17 cellular contexts compared by ENCODE assay signal in the genomic region with DNA sequence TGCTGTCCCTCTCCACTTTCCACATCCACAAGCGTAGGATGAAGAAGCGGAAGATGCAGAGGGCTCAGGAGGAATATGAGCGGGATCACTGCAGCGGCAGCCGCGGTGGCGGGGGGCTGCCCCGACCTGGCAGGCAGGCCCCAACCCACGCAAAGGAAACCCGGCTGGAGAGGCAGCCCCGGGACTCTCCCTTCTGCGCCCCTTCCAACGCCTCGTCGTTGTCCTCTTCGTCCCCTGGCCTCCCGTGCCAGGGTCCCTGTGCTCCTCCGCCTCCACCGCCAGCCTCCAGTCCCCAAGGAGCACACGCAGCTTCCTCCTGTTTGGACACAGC. TPM values are rescaled to one million over a fixed set of nuclear protein-coding genes. Genes with fewer than 3 reads are reported as not detected.
DNase-seq lines count a peak whose midpoint lies in the region; ATAC-seq and TF ChIP-seq lines count a peak whose summit lies in the region.
"Had no signal": no experiment of that assay in that cellular context is flagged by ENCODE, and none has a peak within 500 bp of the region (broad histone marks: within the 10 kb centered on the region; RNA-seq: fewer than 3 reads in every experiment).

No MANE protein-coding gene starts in this region.

- TF ChIP-seq CTCF in brain (conservative IDR thresholded peaks at IDR 0.05) (no peak), smooth muscle cell (IDR thresholded peaks at IDR 0.05; ENCODE audit: borderline replicate concordance, insufficient read depth, poor library complexity, severe bottlenecking) (no peak), right lobe of liver (IDR thresholded peaks at IDR 0.05) (no peak), BE2C (IDR thresholded peaks at IDR 0.05; ENCODE audit: low read depth, low read length) (no peak)

- H3K9me3 Mint-ChIP-seq in brain = peaks cover 0 to 12% (median 0%) of the 10 kb centered on the region in 5 experiments
- H3K9me3 Mint-ChIP-seq: activated CD4-positive, alpha-beta memory T cell treated with anti-CD3 and anti-CD28 coated beads, Interleukin-2, amount 10 ng/mL, durations not matched to agents 7 days and 5 days had no signal

- no peak for ATAC-seq in right lobe of liver
- ATAC-seq: natural killer cell; stimulated activated naive CD8-positive, alpha-beta T cell treated with anti-CD3 and anti-CD28 coated beads, Interleukin-15, Interleukin-2, amounts not matched to agents 100 U/mL and 50 U/mL, for 24 hours had no signal

- H3K4me2 ChIP-seq in smooth muscle cell = peak overlapping the region; percentile 94

- no peak overlapping the region for H3K9ac ChIP-seq in HUES6 (ENCODE audit: low read length)
- H3K9ac ChIP-seq in iPS-18a (ENCODE audit: low read length) = no peak overlapping the region
- no peak overlapping the region for H3K9ac ChIP-seq in smooth muscle cell (ENCODE audit: low read depth)

- H3K4me1 ChIP-seq in HUES6 (ENCODE audit: control insufficient read depth, insufficient read depth, low read length) (peaks cover 8% of the 10 kb centered on the region; the same call in 1 of the 2 replicates), iPS-18a (ENCODE audit: control insufficient read depth, low read depth, low read length) (no peaks in the 10 kb centered on the region), smooth muscle cell (ENCODE audit: low read depth) (peaks cover 7% of the 10 kb centered on the region), right lobe of liver (no peaks in the 10 kb centered on the region), BE2C (no peaks in the 10 kb centered on the region)
- H3K4me1 ChIP-seq: HAP-1 had no signal

- peak overlapping the region; percentile 83 to 94 (median 93) for H3K4me3 Mint-ChIP-seq in brain
- H3K4me3 Mint-ChIP-seq: activated CD4-positive, alpha-beta memory T cell treated with anti-CD3 and anti-CD28 coated beads, Interleukin-2, amount 10 ng/mL, durations not matched to agents 7 days and 5 days; natural killer cell had no signal

- H3K4me3 ChIP-seq in HUES6 (ENCODE audit: low read depth, low read length) = peak overlapping the region; percentile 63
- peak overlapping the region; percentile 51 for H3K4me3 ChIP-seq in iPS-18a (ENCODE audit: low read length)
- no peak overlapping the region for H3K4me3 ChIP-seq in smooth muscle cell
- no peak overlapping the region for H3K4me3 ChIP-seq in right lobe of liver
- H3K4me3 ChIP-seq in BE2C (ENCODE audit: low read depth, low read length) = no peak overlapping the region; the same call in 1 of the 2 replicates
- H3K4me3 ChIP-seq: HAP-1, left lung had no signal

- no peaks in the 10 kb centered on the region for H3K79me2 ChIP-seq in smooth muscle cell (ENCODE audit: low read depth)

- H3K27me3 Mint-ChIP-seq in brain = peaks cover 24% of the 10 kb centered on the region

- no peak overlapping the region for H3K27ac ChIP-seq in HUES6 (ENCODE audit: low read depth, low read length)
- no peak overlapping the region for H3K27ac ChIP-seq in iPS-18a (ENCODE audit: low read length)
- H3K27ac ChIP-seq in smooth muscle cell (ENCODE audit: low read depth) = no peak overlapping the region
- no peak overlapping the region for H3K27ac ChIP-seq in right lobe of liver
- H3K27ac ChIP-seq: left lung, sigmoid colon had no signal

- peaks cover 57% of the 10 kb centered on the region for H3K27me3 ChIP-seq in HUES6 (ENCODE audit: control insufficient read depth, insufficient read depth, low read length)
- peaks cover 48% of the 10 kb centered on the region for H3K27me3 ChIP-seq in iPS-18a (ENCODE audit: control insufficient read depth, insufficient read depth, low read length)
- H3K27me3 ChIP-seq in smooth muscle cell (ENCODE audit: low read depth) = peaks cover 97% of the 10 kb centered on the region
- H3K27me3 ChIP-seq in right lobe of liver = peaks cover 0 to 8% of the 10 kb centered on the region in 2 donors
- peaks cover 42% of the 10 kb centered on the region for H3K27me3 ChIP-seq in BE2C

- no peaks in the 10 kb centered on the region for H3F3A ChIP-seq in smooth muscle cell (ENCODE audit: low read depth)

- WGBS in smooth muscle cell (ENCODE audit: low lambda C conversion rate) = 41% methylated on average over 14 of the region's 20 CpGs
- 29% methylated on average over 7 of the region's 20 CpGs for WGBS in right lobe of liver (ENCODE audit: insufficient coverage, low coverage, low lambda C conversion rate, missing lambda C conversion rate)

- no peak overlapping the region for H2AFZ ChIP-seq in smooth muscle cell (ENCODE audit: low read depth)

- H3K27ac Mint-ChIP-seq in brain = peak overlapping the region in 3 of 5 experiments; percentile 78 to 95 (median 95)
- H3K27ac Mint-ChIP-seq: activated CD4-positive, alpha-beta memory T cell treated with anti-CD3 and anti-CD28 coated beads, Interleukin-2, amount 10 ng/mL, durations not matched to agents 7 days and 5 days; CD8-positive, alpha-beta memory T cell; natural killer cell had no signal

- no peak for TF ChIP-seq POLR2A in right lobe of liver (IDR thresholded peaks at IDR 0.05)

- H3K4me1 Mint-ChIP-seq in brain = peaks cover 32% of the 10 kb centered on the region
- H3K4me1 Mint-ChIP-seq: activated CD4-positive, alpha-beta memory T cell treated with anti-CD3 and anti-CD28 coated beads, Interleukin-2, amount 10 ng/mL, durations not matched to agents 7 days and 5 days; CD8-positive, alpha-beta memory T cell; natural killer cell had no signal

- H3K36me3 Mint-ChIP-seq in brain = no peaks in the 10 kb centered on the region
- H3K36me3 Mint-ChIP-seq: CD8-positive, alpha-beta memory T cell; natural killer cell had no signal

- intact Hi-C loops in right lobe of liver (cut with DNase I) = no loop called here

- H3K9me3 ChIP-seq in HUES6 (ENCODE audit: control insufficient read depth, insufficient read depth, low read depth, low read length) (no peaks in the 10 kb centered on the region), iPS-18a (ENCODE audit: control insufficient read depth, low read depth, low read length) (no peaks in the 10 kb centered on the region), smooth muscle cell (replicated peaks; ENCODE audit: low read depth) (no peaks in the 10 kb centered on the region), right lobe of liver (no peaks in the 10 kb centered on the region), BE2C (no peaks in the 10 kb centered on the region)
- H3K9me3 ChIP-seq: HAP-1, left lung, sigmoid colon had no signal

- H3K36me3 ChIP-seq in HUES6 (ENCODE audit: control insufficient read depth, insufficient read depth, low read length) (no peaks in the 10 kb centered on the region), iPS-18a (ENCODE audit: control insufficient read depth, low read depth, low read length) (no peaks in the 10 kb centered on the region), smooth muscle cell (ENCODE audit: low read depth) (no peaks in the 10 kb centered on the region), right lobe of liver (no peaks in the 10 kb centered on the region), BE2C (no peaks in the 10 kb centered on the region)
- H3K36me3 ChIP-seq: HAP-1, left lung, sigmoid colon had no signal

- DNase-seq in smooth muscle cell (lab: John Stamatoyannopoulos, UW; ENCODE audit: unreplicated experiment) (no peak), right lobe of liver (no peak), BE2C (no peak)
- no peak for DNase-seq in stimulated activated CD4-positive, alpha-beta T cell treated with anti-CD3 and anti-CD28 coated beads, Interleukin-4, amount 100 ng/mL, for 1 hour
- DNase-seq: activated CD4-positive, alpha-beta memory T cell treated with anti-CD3 and anti-CD28 coated beads, Interleukin-2, amount 10 ng/mL, durations not matched to agents 7 days and 5 days; aorta; CD8-positive, alpha-beta memory T cell; natural killer cell; NCI-H2029 treated with DMSO at 0.1 percent for 48 hours; sigmoid colon; stimulated activated naive CD8-positive, alpha-beta T cell treated with anti-CD3 and anti-CD28 coated beads, Interleukin-15, Interleukin-2, amounts not matched to agents 100 U/mL and 50 U/mL, for 24 hours had no signal

- no peaks in the 10 kb centered on the region for H4K20me1 ChIP-seq in smooth muscle cell (ENCODE audit: low read depth)

RNA-seq across cellular contexts. Expression of a gene that starts 1.8 kb away (rescaled TPM):
- polyA plus RNA-seq in brain (ENCODE audit: insufficient read depth, low read depth, low replicate concordance) = 2.1 TPM
- 0.04 and 0.18 TPM in 2 replicates for total RNA-seq in smooth muscle cell
- polyA plus RNA-seq in smooth muscle cell = 0.24 TPM in 1 of 2 replicates, not detected in the other
- total RNA-seq in right lobe of liver = not detected
- polyA plus RNA-seq in BE2C (2012; ENCODE audit: insufficient read depth, insufficient read length, low read depth) = 0.09 TPM
- total RNA-seq: activated CD4-positive, alpha-beta memory T cell treated with anti-CD3 and anti-CD28 coated beads, Interleukin-2, amount 10 ng/mL, durations not matched to agents 7 days and 5 days; aorta; CD8-positive, alpha-beta memory T cell; left lung; LHCN-M2; natural killer cell; sigmoid colon had no signal
- polyA plus RNA-seq: aorta; CD8-positive, alpha-beta memory T cell; sigmoid colon had no signal

Comparison
In these comparisons a context has a peak if more than half of its experiments do, and no peak if none do; other contexts are left out.
1. H3K4me3 ChIP-seq: peak in HUES6 (single experiment) and iPS-18a (single experiment); none in smooth muscle cell (single experiment), right lobe of liver (0 of 3) and BE2C (single experiment).